ENCODE assay signal across 10 cellular contexts in genomic region chr17:7590743-7591142, GRCh38. TPM values are rescaled to one million over a fixed set of nuclear protein-coding genes. Genes with fewer than 3 reads are reported as not detected.
DNase-seq lines count a peak whose midpoint lies in the region; ATAC-seq and TF ChIP-seq lines count a peak whose summit lies in the region.
"Had no signal": no experiment of that assay in that cellular context is flagged by ENCODE, and none has a peak within 500 bp of the region (broad histone marks: within the 10 kb centered on the region; RNA-seq: fewer than 3 reads in every experiment).

No MANE protein-coding gene starts in this region.

- no peaks in the 10 kb centered on the region for H3K9me3 ChIP-seq in psoas muscle

- H3K27me3 ChIP-seq in psoas muscle (ENCODE audit: insufficient read depth in 3 of 3, low read length in 2 of 3), result no peaks in the 10 kb centered on the region

- ATAC-seq in esophagus mucosa, result peak; percentile 66
- peak; percentile 30 to 66 (median 54) for ATAC-seq in psoas muscle

- DNase-seq in activated CD4-positive, alpha-beta T cell treated with anti-CD3 and anti-CD28 coated beads, Interleukin-2, amount 10 ng/mL, durations not matched to agents 24 days and 14 days, result peak; percentile 57
- no peak for DNase-seq in activated CD4-positive, alpha-beta T cell treated with anti-CD3 and anti-CD28 coated beads, Interleukin-2, amount 50 U/mL, for 48 hours
- DNase-seq in RPMI7951 (ENCODE audit: low read depth) (peak; percentile 57), psoas muscle (peak in 1 of 2 donors; percentile 59), LoVo (ENCODE audit: low spot score) (no peak), H4 (ENCODE audit: low spot score) (no peak), SIG-M5 (lab: John Stamatoyannopoulos, UW) (no peak)
- DNase-seq: MV-4-11, SHP77 had no signal

- no peaks in the 10 kb centered on the region for H3K9me3 Mint-ChIP-seq in activated CD4-positive, alpha-beta T cell treated with anti-CD3 and anti-CD28 coated beads, Interleukin-2, amount 10 ng/mL, durations not matched to agents 24 days and 14 days

- H3K4me3 Mint-ChIP-seq in activated CD4-positive, alpha-beta T cell treated with anti-CD3 and anti-CD28 coated beads, Interleukin-2, amount 10 ng/mL, durations not matched to agents 24 days and 14 days, result no peak overlapping the region

- no peak overlapping the region for H3K27ac Mint-ChIP-seq in activated CD4-positive, alpha-beta T cell treated with anti-CD3 and anti-CD28 coated beads, Interleukin-2, amount 10 ng/mL, durations not matched to agents 24 days and 14 days

- intact Hi-C loops in activated CD4-positive, alpha-beta T cell treated with anti-CD3 and anti-CD28 coated beads, Interleukin-2, amount 10 ng/mL, durations not matched to agents 24 days and 14 days (cut with micrococcal nuclease), result no loop called here
- intact Hi-C loops in psoas muscle (cut with DNase I), result no loop called here

- H3K27ac ChIP-seq in psoas muscle, result peak overlapping the region; percentile 69

- no peak overlapping the region for H3K4me3 ChIP-seq in psoas muscle

- 66 to 74% (median 67%) methylated on average over 4 of the region's 4 CpGs for WGBS in psoas muscle, 3 donors

- peaks cover 4% of the 10 kb centered on the region for H3K4me1 Mint-ChIP-seq in activated CD4-positive, alpha-beta T cell treated with anti-CD3 and anti-CD28 coated beads, Interleukin-2, amount 10 ng/mL, durations not matched to agents 24 days and 14 days

- H3K4me1 ChIP-seq in psoas muscle, result peaks cover 28% of the 10 kb centered on the region

- peaks cover 64% of the 10 kb centered on the region for H3K36me3 Mint-ChIP-seq in activated CD4-positive, alpha-beta T cell treated with anti-CD3 and anti-CD28 coated beads, Interleukin-2, amount 10 ng/mL, durations not matched to agents 24 days and 14 days (ENCODE audit: low read depth)

- H3K36me3 ChIP-seq in psoas muscle (ENCODE audit: insufficient read depth in 1 of 2, low read depth in 1 of 2), result peaks cover 25 to 79% of the 10 kb centered on the region in 2 donors

- H3K27me3 Mint-ChIP-seq in activated CD4-positive, alpha-beta T cell treated with anti-CD3 and anti-CD28 coated beads, Interleukin-2, amount 10 ng/mL, durations not matched to agents 24 days and 14 days, result no peaks in the 10 kb centered on the region

- TF ChIP-seq CTCF in psoas muscle (IDR thresholded peaks at IDR 0.05), result no peak

RNA-seq across cellular contexts. Expression of gene SOX15, which starts 0.8 kb away (rescaled TPM):
- total RNA-seq in activated CD4-positive, alpha-beta T cell treated with anti-CD3 and anti-CD28 coated beads, Interleukin-2, amount 10 ng/mL, durations not matched to agents 24 days and 14 days, result 0.43 TPM in 1 of 2 replicates, not detected in the other
- not detected in 2 replicates for total RNA-seq in RPMI7951 (2014; rRNA removed; shearing (Covaris generic))
- total RNA-seq in esophagus mucosa (74.0 TPM), psoas muscle (under 1 TPM; 0.19 to 0.71 (median 0.28) TPM)
- polyA plus RNA-seq in psoas muscle, result under 1 TPM; 0.11 to 0.20 (median 0.17) TPM
- total RNA-seq in H4 (2014; rRNA removed; shearing (Covaris generic)), result not detected in 2 replicates

RNA-seq across cellular contexts. Expression of gene MPDU1, which starts 7.1 kb away (rescaled TPM):
- 92.5 and 104 TPM in 2 replicates for total RNA-seq in activated CD4-positive, alpha-beta T cell treated with anti-CD3 and anti-CD28 coated beads, Interleukin-2, amount 10 ng/mL, durations not matched to agents 24 days and 14 days
- total RNA-seq in RPMI7951 (2014; rRNA removed; shearing (Covaris generic)), result 166 and 211 TPM in 2 replicates
- total RNA-seq in esophagus mucosa, result 36.7 TPM
- total RNA-seq in psoas muscle, result 10 to 100 TPM; 19.3 to 40.6 (median 34.1) TPM
- 100 to 1,000 TPM in 1 of 3 donors, 10 to 100 TPM in 2; 53.6 to 147 (median 77.8) TPM for polyA plus RNA-seq in psoas muscle
- 146 and 193 TPM in 2 replicates for total RNA-seq in H4 (2014; rRNA removed; shearing (Covaris generic))

RNA-seq across cellular contexts. Expression of gene CD68, which starts 11.3 kb away (rescaled TPM):
- 3.2 and 3.5 TPM in 2 replicates for total RNA-seq in activated CD4-positive, alpha-beta T cell treated with anti-CD3 and anti-CD28 coated beads, Interleukin-2, amount 10 ng/mL, durations not matched to agents 24 days and 14 days
- 35.3 and 44.1 TPM in 2 replicates for total RNA-seq in RPMI7951 (2014; rRNA removed; shearing (Covaris generic))
- total RNA-seq in esophagus mucosa (61.3 TPM), psoas muscle (10 to 100 TPM; 15.8 to 38.4 (median 26.4) TPM)
- polyA plus RNA-seq in psoas muscle, result 100 to 1,000 TPM in 1 of 3 donors, 10 to 100 TPM in 2; 16.5 to 298 (median 21.8) TPM
- total RNA-seq in H4 (2014; rRNA removed; shearing (Covaris generic)), result 19.9 and 21.6 TPM in 2 replicates

RNA-seq across cellular contexts. Expression of gene FXR2, which starts 24.0 kb away (rescaled TPM):
- 62.6 and 64.4 TPM in 2 replicates for total RNA-seq in activated CD4-positive, alpha-beta T cell treated with anti-CD3 and anti-CD28 coated beads, Interleukin-2, amount 10 ng/mL, durations not matched to agents 24 days and 14 days
- 20.3 and 25.2 TPM in 2 replicates for total RNA-seq in RPMI7951 (2014; rRNA removed; shearing (Covaris generic))
- total RNA-seq in esophagus mucosa, result 17.0 TPM
- total RNA-seq in psoas muscle, result 100 to 1,000 TPM; 105 to 120 (median 114) TPM
- 100 to 1,000 TPM in 1 of 3 donors, 10 to 100 TPM in 2; 88.2 to 164 (median 92.1) TPM for polyA plus RNA-seq in psoas muscle
- total RNA-seq in H4 (2014; rRNA removed; shearing (Covaris generic)), result 11.4 and 16.5 TPM in 2 replicates

RNA-seq across cellular contexts. Expression of gene SENP3, which starts 29.0 kb away (rescaled TPM):
- 89.7 and 93.0 TPM in 2 replicates for total RNA-seq in activated CD4-positive, alpha-beta T cell treated with anti-CD3 and anti-CD28 coated beads, Interleukin-2, amount 10 ng/mL, durations not matched to agents 24 days and 14 days
- 53.5 and 59.0 TPM in 2 replicates for total RNA-seq in RPMI7951 (2014; rRNA removed; shearing (Covaris generic))
- 34.5 TPM for total RNA-seq in esophagus mucosa
- 10 to 100 TPM; 24.0 to 40.7 (median 38.3) TPM for total RNA-seq in psoas muscle
- polyA plus RNA-seq in psoas muscle, result 10 to 100 TPM; 44.1 to 90.5 (median 76.1) TPM
- total RNA-seq in H4 (2014; rRNA removed; shearing (Covaris generic)), result 59.5 and 61.3 TPM in 2 replicates

Comparison
In these comparisons a context has a peak if more than half of its experiments do, and no peak if none do; other contexts are left out.
1. DNase-seq: peak in activated CD4-positive, alpha-beta T cell treated with anti-CD3 and anti-CD28 coated beads, Interleukin-2, amount 10 ng/mL, durations not matched to agents 24 days and 14 days (single experiment) and RPMI7951 (single experiment); none in activated CD4-positive, alpha-beta T cell treated with anti-CD3 and anti-CD28 coated beads, Interleukin-2, amount 50 U/mL, for 48 hours (0 of 2), LoVo (single experiment), H4 (single experiment) and SIG-M5 (single experiment).
2. RNA of gene SOX15, which starts 0.8 kb away (total RNA-seq): 74.0 TPM in esophagus mucosa (single experiment); 0.19 to 0.71 TPM in psoas muscle, 0.43 TPM in activated CD4-positive, alpha-beta T cell treated with anti-CD3 and anti-CD28 coated beads, Interleukin-2, amount 10 ng/mL, durations not matched to agents 24 days and 14 days, not detected in RPMI7951 and not detected in H4; every median in the first group is over 10 times any median in the second.